Comparison of ENCODE assay signal across 8 cellular contexts in the genomic region with DNA sequence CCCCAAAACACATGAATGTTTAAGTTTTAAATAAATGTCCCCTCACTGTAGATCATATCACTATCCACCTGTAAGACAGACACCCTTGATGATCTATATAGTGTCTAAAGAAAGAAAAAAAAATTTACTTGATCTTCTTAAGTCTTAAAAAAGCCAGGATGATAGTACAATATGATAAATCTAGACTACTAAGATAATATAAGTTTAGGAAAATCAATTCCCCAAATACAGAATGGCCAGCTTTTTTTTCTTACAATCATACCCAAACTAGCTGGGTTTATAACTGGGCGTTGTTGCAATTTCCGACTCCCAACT. TPM values are rescaled to one million over a fixed set of nuclear protein-coding genes. Genes with fewer than 3 reads are reported as not detected.
DNase-seq lines count a peak whose midpoint lies in the region; ATAC-seq and TF ChIP-seq lines count a peak whose summit lies in the region.

No MANE protein-coding gene starts in this region.

- H4K8ac ChIP-seq in neuronal stem cell (ENCODE audit: low read depth, low read length): no peak overlapping the region

- CTCF ChIA-PET in mammary epithelial cell (lab: Charles Lee; ENCODE audit: low non-redundant PET): interaction anchor here (1.0 kb wide), 1 partner anchor 336 kb away, joined by 6 read pairs; no protein-coding TSS in a partner anchor

- no peak for ATAC-seq in stimulated activated naive CD8-positive, alpha-beta T cell treated with anti-CD3 and anti-CD28 coated beads, Interleukin-15, Interleukin-2, amounts not matched to agents 100 U/mL and 50 U/mL, for 24 hours
- peak; percentile 33 for ATAC-seq in aorta (ENCODE audit: low FRiP score)
- ATAC-seq in GM18505 (IDR thresholded peaks at IDR 0.05; ENCODE audit: unreplicated experiment): no peak

- H3K4me1 ChIP-seq in mammary epithelial cell (ENCODE audit: insufficient read depth, low read length) (peaks cover 41% of the 10 kb centered on the region), muscle layer of duodenum (ENCODE audit: control insufficient read depth in 1 of 2, insufficient read depth in 2 of 2, low read length in 2 of 2) (peaks cover 14 to 29% of the 10 kb centered on the region in 2 donors), aorta (ENCODE audit: control insufficient read depth in 1 of 2, insufficient read depth in 2 of 2, low read length in 2 of 2) (no peaks in the 10 kb centered on the region), ovary (ENCODE audit: insufficient read depth) (peaks cover 7% of the 10 kb centered on the region), neuronal stem cell (ENCODE audit: control insufficient read depth in 2 of 2, insufficient read depth in 1 of 2, low read depth in 1 of 2, low read length in 2 of 2) (peaks cover 12 to 17% of the 10 kb centered on the region in 2 donors)

- peaks cover 86% of the 10 kb centered on the region for H3K36me3 Mint-ChIP-seq in stimulated activated naive CD8-positive, alpha-beta T cell treated with anti-CD3 and anti-CD28 coated beads, Interleukin-15, Interleukin-2, amounts not matched to agents 100 ng/mL and 50 ng/mL, for 24 hours (ENCODE audit: low read depth)

- H3K27ac Mint-ChIP-seq in stimulated activated naive CD8-positive, alpha-beta T cell treated with anti-CD3 and anti-CD28 coated beads, Interleukin-15, Interleukin-2, amounts not matched to agents 100 ng/mL and 50 ng/mL, for 24 hours: peak overlapping the region; percentile 93

- H3K9me3 ChIP-seq in mammary epithelial cell (replicated peaks; ENCODE audit: insufficient read depth, low read length): no peaks in the 10 kb centered on the region
- no peaks in the 10 kb centered on the region for H3K9me3 ChIP-seq in muscle layer of duodenum (ENCODE audit: control insufficient read depth in 1 of 2, low read length in 2 of 2)
- no peaks in the 10 kb centered on the region for H3K9me3 ChIP-seq in aorta (ENCODE audit: control insufficient read depth, low read length)
- H3K9me3 ChIP-seq in ovary: no peaks in the 10 kb centered on the region
- peaks cover 0 to 3% of the 10 kb centered on the region in 2 donors for H3K9me3 ChIP-seq in neuronal stem cell (replicated peaks in 1 of 2; ENCODE audit: control insufficient read depth in 2 of 2, insufficient read depth in 1 of 2, low read depth in 1 of 2, low read length in 2 of 2)

- TF ChIP-seq POLR2A in ovary (IDR thresholded peaks at IDR 0.05) (no peak), GM18505 (IDR thresholded peaks at IDR 0.05; ENCODE audit: borderline replicate concordance, extremely low read depth, insufficient read depth, insufficient read length) (no peak)

- H2BK12ac ChIP-seq in neuronal stem cell (ENCODE audit: low read length): no peak overlapping the region

- no peak overlapping the region for H2AFZ ChIP-seq in mammary epithelial cell (ENCODE audit: low read depth, low read length)
- H2AFZ ChIP-seq in neuronal stem cell (ENCODE audit: low read length): no peak overlapping the region

- no peaks in the 10 kb centered on the region for H4K20me1 ChIP-seq in mammary epithelial cell (ENCODE audit: insufficient read depth, low read length)

- peaks cover 19% of the 10 kb centered on the region for H3K79me1 ChIP-seq in neuronal stem cell (ENCODE audit: low read depth, low read length)

- no peak overlapping the region for H2BK15ac ChIP-seq in neuronal stem cell (ENCODE audit: low read length)

- no peak overlapping the region for H2BK5ac ChIP-seq in neuronal stem cell (ENCODE audit: low read length)

- H4K91ac ChIP-seq in neuronal stem cell (ENCODE audit: low read depth, low read length, poor library complexity): no peak overlapping the region

- H3K4me1 Mint-ChIP-seq in stimulated activated naive CD8-positive, alpha-beta T cell treated with anti-CD3 and anti-CD28 coated beads, Interleukin-15, Interleukin-2, amounts not matched to agents 100 ng/mL and 50 ng/mL, for 24 hours (ENCODE audit: low read depth): peaks cover 96% of the 10 kb centered on the region

- H3K18ac ChIP-seq in neuronal stem cell (ENCODE audit: low read length): no peak overlapping the region

- no peak overlapping the region for H2BK120ac ChIP-seq in neuronal stem cell (ENCODE audit: low read depth, low read length)

- no peak for TF ChIP-seq EP300 in ovary (IDR thresholded peaks at IDR 0.05)

- H3K4me3 ChIP-seq in mammary epithelial cell (replicated peaks in 1 of 3; ENCODE audit: insufficient read depth in 1 of 3, low read depth in 2 of 3, low read length in 3 of 3) (peak overlapping the region in 2 of 3 experiments; percentile 2 to 16), muscle layer of duodenum (ENCODE audit: low read depth in 1 of 2, low read length in 2 of 2) (peak overlapping the region; percentile 19 to 27), aorta (ENCODE audit: low read length in 2 of 2) (no peak overlapping the region), ovary (no peak overlapping the region), neuronal stem cell (ENCODE audit: low read length in 2 of 2) (no peak overlapping the region)

- H3K4me3 Mint-ChIP-seq in stimulated activated naive CD8-positive, alpha-beta T cell treated with anti-CD3 and anti-CD28 coated beads, Interleukin-15, Interleukin-2, amounts not matched to agents 100 ng/mL and 50 ng/mL, for 24 hours: peak overlapping the region; percentile 90

- in situ Hi-C loops in mammary epithelial cell (cut with MboI; ENCODE audit: low sequenced_read_pairs in 2 of 2): loop anchor here (5.0 to 25.0 kb wide), 4 partner anchors 348 to 608 kb away; no protein-coding TSS in a partner anchor

- 0% methylated on average over 2 of the region's 2 CpGs for WGBS in mammary epithelial cell (ENCODE audit: low coverage, missing lambda C conversion rate)
- WGBS in aorta, 2 donors: 61 to 78% methylated on average over 2 of the region's 2 CpGs
- WGBS in ovary, 3 donors: 18 to 36% (median 27%) methylated on average over 2 of the region's 2 CpGs
- no CpG with 5 or more reads among the region's 2 CpGs for WGBS in neuronal stem cell (ENCODE audit: extremely low coverage in 2 of 2, insufficient read length in 2 of 2, insufficient replicate concordance in 1 of 2), 2 donors

- no peaks in the 10 kb centered on the region for H3K27me3 Mint-ChIP-seq in stimulated activated naive CD8-positive, alpha-beta T cell treated with anti-CD3 and anti-CD28 coated beads, Interleukin-15, Interleukin-2, amounts not matched to agents 100 ng/mL and 50 ng/mL, for 24 hours

- peaks cover 95% of the 10 kb centered on the region for H3K79me2 ChIP-seq in mammary epithelial cell (ENCODE audit: insufficient read depth, low read length)

- DNase-seq in stimulated activated naive CD8-positive, alpha-beta T cell treated with anti-CD3 and anti-CD28 coated beads, Interleukin-15, Interleukin-2, amounts not matched to agents 100 U/mL and 50 U/mL, for 24 hours: no peak
- DNase-seq in mammary epithelial cell: no peak
- DNase-seq in aorta: no peak
- DNase-seq in ovary: no peak
- no peak for DNase-seq in neuronal stem cell (ENCODE audit: low spot score)

- H3K9me3 Mint-ChIP-seq in stimulated activated naive CD8-positive, alpha-beta T cell treated with anti-CD3 and anti-CD28 coated beads, Interleukin-15, Interleukin-2, amounts not matched to agents 100 ng/mL and 50 ng/mL, for 24 hours: no peaks in the 10 kb centered on the region

- no peak overlapping the region for H3K14ac ChIP-seq in neuronal stem cell (ENCODE audit: low read length)

- dilution Hi-C loops in mammary epithelial cell (cut with HindIII; ENCODE audit: low sequenced_read_pairs): loop anchor here (25.0 kb wide), 1 partner anchor 183 kb away; no protein-coding TSS in a partner anchor

- no peak overlapping the region for H3K23ac ChIP-seq in neuronal stem cell (ENCODE audit: low read depth, low read length, poor library complexity)

- H3K4ac ChIP-seq in neuronal stem cell (ENCODE audit: low read length): no peak overlapping the region

- H2AK5ac ChIP-seq in neuronal stem cell (ENCODE audit: low read depth, low read length): no peak overlapping the region

- peak overlapping the region; percentile 44 for H3K9ac ChIP-seq in mammary epithelial cell (ENCODE audit: insufficient read depth, low read length)
- no peak overlapping the region for H3K9ac ChIP-seq in neuronal stem cell (ENCODE audit: low read depth, low read length, poor library complexity)

- TF ChIP-seq CTCF in mammary epithelial cell (conservative IDR thresholded peaks at IDR 0.05 in 1 of 2, IDR thresholded peaks at IDR 0.05 in 1 of 2; ENCODE audit: extremely low read depth in 1 of 2, insufficient read depth in 1 of 2, low read depth in 1 of 2, low read length in 2 of 2) (no peak), ovary (IDR thresholded peaks at IDR 0.05) (no peak)

- no TSS peak for BruUV-seq in mammary epithelial cell (replicated peaks; lab: Mats Ljungman, UMichigan)

- H3K36me3 ChIP-seq in mammary epithelial cell (ENCODE audit: insufficient read depth, low read length) (peaks cover 59% of the 10 kb centered on the region), muscle layer of duodenum (ENCODE audit: control insufficient read depth in 1 of 2, insufficient read depth in 2 of 2, low read length in 2 of 2) (peaks cover 38 to 60% of the 10 kb centered on the region in 2 donors), aorta (ENCODE audit: control insufficient read depth in 1 of 2, insufficient read depth in 2 of 2, low read length in 1 of 2) (peaks cover 5 to 6% of the 10 kb centered on the region in 2 donors), ovary (no peaks in the 10 kb centered on the region), neuronal stem cell (replicated peaks in 1 of 2; ENCODE audit: control insufficient read depth in 2 of 2, insufficient read depth in 2 of 2, low read length in 2 of 2) (peaks cover 45 to 88% of the 10 kb centered on the region in 2 donors)

- H3K27ac ChIP-seq in mammary epithelial cell (ENCODE audit: insufficient read depth, low read depth, low read length) (peak overlapping the region; percentile 76), muscle layer of duodenum (ENCODE audit: low read length) (peak overlapping the region; percentile 76), aorta (ENCODE audit: low read depth in 1 of 2, low read length in 2 of 2) (no peak overlapping the region), ovary (peak overlapping the region in 1 of 2 donors; percentile 50), neuronal stem cell (replicated peaks; ENCODE audit: low read length) (no peak overlapping the region)

- H3K4me2 ChIP-seq in mammary epithelial cell (ENCODE audit: insufficient read depth, low read depth, low read length) (peak overlapping the region; percentile 55), neuronal stem cell (ENCODE audit: insufficient read depth, low read length, poor library complexity, severe bottlenecking) (no peak overlapping the region)

- H3K27me3 ChIP-seq in mammary epithelial cell (ENCODE audit: insufficient read depth, low read length): no peaks in the 10 kb centered on the region
- no peaks in the 10 kb centered on the region for H3K27me3 ChIP-seq in muscle layer of duodenum (ENCODE audit: low read depth, low read length)
- H3K27me3 ChIP-seq in aorta (ENCODE audit: control insufficient read depth in 1 of 2, insufficient read depth in 2 of 2, low read length in 1 of 2): no peaks in the 10 kb centered on the region
- no peaks in the 10 kb centered on the region for H3K27me3 ChIP-seq in ovary
- no peaks in the 10 kb centered on the region for H3K27me3 ChIP-seq in neuronal stem cell (ENCODE audit: control insufficient read depth in 3 of 3, insufficient read depth in 3 of 3, low read depth in 1 of 3, low read length in 3 of 3)

- intact Hi-C loops in mammary epithelial cell (cut with micrococcal nuclease) (loop anchor here (1.0 to 5.0 kb wide), 8 partner anchors 14 to 620 kb away; a partner anchor contains a TSS), aorta (cut with DNase I) (loop anchor here (2.0 to 10.0 kb wide), 9 partner anchors 196 to 626 kb away; a partner anchor contains a TSS), ovary (cut with DNase I) (loop anchor here in 3 of 4 donors (5.0 to 10.0 kb wide), 4 partner anchors 336 to 366 kb away; no protein-coding TSS in a partner anchor)

RNA-seq across cellular contexts. Expression of a gene that starts 14.4 kb away (rescaled TPM):
- total RNA-seq in mammary epithelial cell: 10 to 100 TPM; 30.8 to 39.8 TPM
- 8.7 TPM for polyA plus RNA-seq in mammary epithelial cell
- polyA minus RNA-seq in mammary epithelial cell: 63.7 TPM
- 10 to 100 TPM; 26.5 to 30.9 TPM for total RNA-seq in aorta
- 1 to 10 TPM; 3.4 to 4.0 TPM for polyA plus RNA-seq in aorta
- total RNA-seq in ovary: 10 to 100 TPM; 13.5 to 69.7 (median 21.2) TPM
- 10 to 100 TPM; 13.1 to 20.8 TPM for polyA plus RNA-seq in ovary
- 31.6 TPM for polyA plus RNA-seq in neuronal stem cell (2013, experiment 1 of 2)
- 32.6 TPM for polyA plus RNA-seq in neuronal stem cell (2013, experiment 2 of 2)

Comparison
In these comparisons a context has a peak if more than half of its experiments do, and no peak if none do; other contexts are left out.
1. H3K27ac ChIP-seq: peak in mammary epithelial cell (single experiment) and muscle layer of duodenum (single experiment); none in aorta (0 of 2) and neuronal stem cell (single experiment).
2. H3K4me3 ChIP-seq: peak in mammary epithelial cell (2 of 3) and muscle layer of duodenum (2 of 2); none in aorta (0 of 2), ovary (single experiment) and neuronal stem cell (0 of 2).